21 cellular contexts compared by ENCODE assay signal in the genomic region with DNA sequence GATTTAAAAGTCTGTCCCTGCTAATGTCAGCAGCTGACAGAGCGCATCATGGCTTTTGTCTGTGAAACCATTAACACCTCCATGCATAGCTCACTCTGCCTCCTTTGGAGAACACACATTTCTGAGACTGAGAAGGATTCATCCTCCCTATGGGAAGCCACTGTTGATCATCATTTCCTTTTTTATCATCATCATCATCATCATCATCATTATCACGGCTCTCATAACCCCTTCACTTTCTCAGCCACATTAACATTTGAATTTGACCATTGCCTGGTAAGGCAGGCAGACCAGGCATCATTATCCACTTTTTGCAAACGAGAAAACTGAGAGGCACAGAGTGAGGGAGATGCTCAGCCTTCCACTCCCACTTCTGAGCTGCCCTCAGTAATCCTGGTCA.
DNase-seq lines count a peak whose midpoint lies in the region; ATAC-seq, FAIRE-seq and TF ChIP-seq lines count a peak whose summit lies in the region.
"Had no signal": no experiment of that assay in that cellular context is flagged by ENCODE, and none has a peak within 500 bp of the region (broad histone marks: within the 10 kb centered on the region; RNA-seq: fewer than 3 reads in every experiment).

No MANE protein-coding gene starts in this region.

- peaks cover 5% of the 10 kb centered on the region for H3K9me3 Mint-ChIP-seq in WTC11
- H3K9me3 Mint-ChIP-seq in naive thymus-derived CD8-positive, alpha-beta T cell: no peaks in the 10 kb centered on the region
- H3K9me3 Mint-ChIP-seq: CD4-positive, alpha-beta memory T cell; GM23338; HFFc6 had no signal

- H3K9me2 ChIP-seq in MM.1S (replicated peaks; ENCODE audit: insufficient read depth, low read length): no peaks in the 10 kb centered on the region

- TF ChIP-seq CTCF in HEK293 (tag by site-specific recombination; IDR thresholded peaks at IDR 0.05): no peak
- no peak for TF ChIP-seq CTCF in WTC11 (IDR thresholded peaks at IDR 0.05)
- no peak for TF ChIP-seq CTCF in MM.1S (IDR thresholded peaks at IDR 0.05; ENCODE audit: low read length)

- no peak overlapping the region for H3K27ac ChIP-seq in HEK293 (ENCODE audit: extremely low read depth, low read depth, low read length)
- H3K27ac ChIP-seq in MM.1S (ENCODE audit: low read length): no peak overlapping the region
- H3K27ac ChIP-seq: A549 had no signal

- H3K4me1 ChIP-seq in HEK293 (ENCODE audit: control insufficient read depth, insufficient read depth, low read length): no peaks in the 10 kb centered on the region
- H3K4me1 ChIP-seq in MM.1S (ENCODE audit: low read length): no peaks in the 10 kb centered on the region
- H3K4me1 ChIP-seq: A549 had no signal

- CTCF ChIA-PET in HEK293 (lab: Yijun Ruan, JAX): interaction anchor here (0.6 kb wide), 2 partner anchors 16 to 202 kb away, joined by 3 read pairs; no protein-coding TSS in a partner anchor
- CTCF ChIA-PET in WTC11 (lab: Charles Lee): interaction anchor here (0.7 kb wide), 1 partner anchor 140 kb away, joined by 3 read pairs; no protein-coding TSS in a partner anchor

- H3K27ac Mint-ChIP-seq in WTC11: peak overlapping the region; percentile 37; the same call in 1 of the 2 replicates
- no peak overlapping the region for H3K27ac Mint-ChIP-seq in naive thymus-derived CD8-positive, alpha-beta T cell
- H3K27ac Mint-ChIP-seq: GM23338, HFFc6 had no signal

- no peak for TF ChIP-seq POLR2A in GM12891 (IDR thresholded peaks at IDR 0.05; ENCODE audit: low read depth, low read length)

- H3K4me3 ChIP-seq in HEK293 (ENCODE audit: low read depth, low read length) (no peak overlapping the region), MM.1S (ENCODE audit: low read length) (no peak overlapping the region)
- H3K4me3 ChIP-seq: A549, GM23338 had no signal

- DNase-seq in GM12891 (ENCODE audit: insufficient read length, low spot score): no peak
- no peak for DNase-seq in WTC11 (ENCODE audit: low spot score)
- DNase-seq in NCI-H1092 treated with DMSO at 0.1 percent for 48 hours (lab: John Stamatoyannopoulos, UW): no peak
- DNase-seq in naive thymus-derived CD8-positive, alpha-beta T cell: no peak
- DNase-seq in MM.1S: no peak
- DNase-seq: 8988T; ACHN; C1 segment of cervical spinal cord; Calu3; CD4-positive, alpha-beta memory T cell; COR-L47; DMS53; DMS79 treated with DMSO at 0.1 percent for 48 hours; GF-D8; H9; HFFc6 had no signal

- no peaks in the 10 kb centered on the region for H3F3A ChIP-seq in MM.1S (ENCODE audit: insufficient read depth, low read length)

- no peaks in the 10 kb centered on the region for H3K79me2 ChIP-seq in MM.1S (ENCODE audit: low read length)

- no peaks in the 10 kb centered on the region for H3K27me3 ChIP-seq in MM.1S (replicated peaks; ENCODE audit: insufficient read depth, low read length)

- peaks cover 22% of the 10 kb centered on the region for H3K36me3 Mint-ChIP-seq in WTC11
- peaks cover 0 to 72% (median 12%) of the 10 kb centered on the region in 3 donors for H3K36me3 Mint-ChIP-seq in naive thymus-derived CD8-positive, alpha-beta T cell

- no peak overlapping the region for H3K4me2 ChIP-seq in MM.1S (ENCODE audit: low read depth, low read length)
- H3K4me2 ChIP-seq: A549, GM23338 had no signal

- peaks cover 3% of the 10 kb centered on the region; the same call in 1 of the 2 replicates for H3K4me1 Mint-ChIP-seq in WTC11
- H3K4me1 Mint-ChIP-seq in naive thymus-derived CD8-positive, alpha-beta T cell: peaks cover 0 to 5% (median 0%) of the 10 kb centered on the region in 4 donors
- H3K4me1 Mint-ChIP-seq: GM23338 had no signal

- ATAC-seq in WTC11: no peak
- no peak for ATAC-seq in naive thymus-derived CD8-positive, alpha-beta T cell
- ATAC-seq: A549, GM23338, HCT116 had no signal

- FAIRE-seq in GM12891 (lab: Jason Lieb, UNC): peak; percentile 55
- FAIRE-seq: A549, GM12892 had no signal

- no peak overlapping the region for H2AFZ ChIP-seq in MM.1S (ENCODE audit: low read length)
- H2AFZ ChIP-seq: GM23338 had no signal

- POLR2A ChIA-PET in HEK293 (lab: Yijun Ruan, JAX): interaction anchor here (0.6 kb wide), 1 partner anchor 143 kb away, joined by 3 read pairs; no protein-coding TSS in a partner anchor
- POLR2A ChIA-PET in WTC11 (lab: Charles Lee): no interaction called here
- POLR2A ChIA-PET in naive thymus-derived CD8-positive, alpha-beta T cell (lab: Charles Lee): no interaction called here

- H4K20me1 ChIP-seq in MM.1S (ENCODE audit: insufficient read depth, low read length): no peaks in the 10 kb centered on the region

- H3K9me3 ChIP-seq in HEK293 (ENCODE audit: control insufficient read depth, insufficient read depth, low read depth, low read length): no peaks in the 10 kb centered on the region
- H3K9me3 ChIP-seq in MM.1S (replicated peaks; ENCODE audit: insufficient read depth, low read length): no peaks in the 10 kb centered on the region
- H3K9me3 ChIP-seq: A549 had no signal

- H3K36me3 ChIP-seq in HEK293 (ENCODE audit: control insufficient read depth in 2 of 2, insufficient read depth in 1 of 2, low read length in 2 of 2): peaks cover 0 to 6% of the 10 kb centered on the region in 2 experiments; a peak in 1 of 3 replicates
- no peaks in the 10 kb centered on the region for H3K36me3 ChIP-seq in MM.1S (replicated peaks; ENCODE audit: insufficient read depth, low read length)

- no peak overlapping the region for H3K9ac ChIP-seq in MM.1S (ENCODE audit: low read length)

- H3K27me3 Mint-ChIP-seq in WTC11 (ENCODE audit: low read depth): no peaks in the 10 kb centered on the region
- no peaks in the 10 kb centered on the region for H3K27me3 Mint-ChIP-seq in naive thymus-derived CD8-positive, alpha-beta T cell
- H3K27me3 Mint-ChIP-seq: CD4-positive, alpha-beta memory T cell had no signal

- no peak overlapping the region for H3K4me3 Mint-ChIP-seq in WTC11
- no peak overlapping the region for H3K4me3 Mint-ChIP-seq in naive thymus-derived CD8-positive, alpha-beta T cell
- H3K4me3 Mint-ChIP-seq: CD4-positive, alpha-beta memory T cell; GM23338; H9; HFFc6 had no signal

TF ChIP-seq in GM12891, 5 proteins besides CTCF, POLR2A, EP300 and RAD21:
- TF ChIP-seq PAX5 (IDR thresholded peaks at IDR 0.05; ENCODE audit: insufficient read depth, low read length, severe bottlenecking) (no peak), SPI1 (IDR thresholded peaks at IDR 0.05; ENCODE audit: low read depth, low read length) (no peak), POU2F2 (IDR thresholded peaks at IDR 0.05; ENCODE audit: low read depth, low read length) (no peak), POLR2AphosphoS5 (IDR thresholded peaks at IDR 0.05; ENCODE audit: low read depth, low read length) (no peak), TAF1 (IDR thresholded peaks at IDR 0.05; ENCODE audit: low read depth, low read length) (no peak)

TF ChIP-seq in HEK293, 187 proteins besides CTCF, POLR2A, EP300 and RAD21:
- TF ChIP-seq YY2 (tag by site-specific recombination; IDR thresholded peaks at IDR 0.05) (no peak), GLIS2 (tag by site-specific recombination; IDR thresholded peaks at IDR 0.05) (no peak), SETDB1 (IDR thresholded peaks at IDR 0.05; ENCODE audit: insufficient read length, low read length) (no peak)
- TF ChIP-seq, protein P1, sequence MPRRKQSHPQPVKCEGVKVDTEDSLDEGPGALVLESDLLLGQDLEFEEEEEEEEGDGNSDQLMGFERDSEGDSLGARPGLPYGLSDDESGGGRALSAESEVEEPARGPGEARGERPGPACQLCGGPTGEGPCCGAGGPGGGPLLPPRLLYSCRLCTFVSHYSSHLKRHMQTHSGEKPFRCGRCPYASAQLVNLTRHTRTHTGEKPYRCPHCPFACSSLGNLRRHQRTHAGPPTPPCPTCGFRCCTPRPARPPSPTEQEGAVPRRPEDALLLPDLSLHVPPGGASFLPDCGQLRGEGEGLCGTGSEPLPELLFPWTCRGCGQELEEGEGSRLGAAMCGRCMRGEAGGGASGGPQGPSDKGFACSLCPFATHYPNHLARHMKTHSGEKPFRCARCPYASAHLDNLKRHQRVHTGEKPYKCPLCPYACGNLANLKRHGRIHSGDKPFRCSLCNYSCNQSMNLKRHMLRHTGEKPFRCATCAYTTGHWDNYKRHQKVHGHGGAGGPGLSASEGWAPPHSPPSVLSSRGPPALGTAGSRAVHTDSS (tag by site-specific recombination; IDR thresholded peaks at IDR 0.05): peak; percentile 86

TF ChIP-seq in WTC11, 78 proteins besides CTCF, POLR2A, EP300 and RAD21 (continues in another document):
- TF ChIP-seq OVOL2 (CRISPR knock-in tag; IDR thresholded peaks at IDR 0.05; ENCODE audit: borderline replicate concordance): no peak
- TF ChIP-seq ZNF671 (CRISPR knock-in tag; IDR thresholded peaks at IDR 0.05): no peak
- no peak for TF ChIP-seq GTF2I (CRISPR knock-in tag; conservative IDR thresholded peaks at IDR 0.05)
- no peak for TF ChIP-seq HMGA2 (CRISPR knock-in tag; IDR thresholded peaks at IDR 0.05)
- TF ChIP-seq ZNF263 (CRISPR knock-in tag; IDR thresholded peaks at IDR 0.05; ENCODE audit: low read depth): no peak
- TF ChIP-seq, protein P2, sequence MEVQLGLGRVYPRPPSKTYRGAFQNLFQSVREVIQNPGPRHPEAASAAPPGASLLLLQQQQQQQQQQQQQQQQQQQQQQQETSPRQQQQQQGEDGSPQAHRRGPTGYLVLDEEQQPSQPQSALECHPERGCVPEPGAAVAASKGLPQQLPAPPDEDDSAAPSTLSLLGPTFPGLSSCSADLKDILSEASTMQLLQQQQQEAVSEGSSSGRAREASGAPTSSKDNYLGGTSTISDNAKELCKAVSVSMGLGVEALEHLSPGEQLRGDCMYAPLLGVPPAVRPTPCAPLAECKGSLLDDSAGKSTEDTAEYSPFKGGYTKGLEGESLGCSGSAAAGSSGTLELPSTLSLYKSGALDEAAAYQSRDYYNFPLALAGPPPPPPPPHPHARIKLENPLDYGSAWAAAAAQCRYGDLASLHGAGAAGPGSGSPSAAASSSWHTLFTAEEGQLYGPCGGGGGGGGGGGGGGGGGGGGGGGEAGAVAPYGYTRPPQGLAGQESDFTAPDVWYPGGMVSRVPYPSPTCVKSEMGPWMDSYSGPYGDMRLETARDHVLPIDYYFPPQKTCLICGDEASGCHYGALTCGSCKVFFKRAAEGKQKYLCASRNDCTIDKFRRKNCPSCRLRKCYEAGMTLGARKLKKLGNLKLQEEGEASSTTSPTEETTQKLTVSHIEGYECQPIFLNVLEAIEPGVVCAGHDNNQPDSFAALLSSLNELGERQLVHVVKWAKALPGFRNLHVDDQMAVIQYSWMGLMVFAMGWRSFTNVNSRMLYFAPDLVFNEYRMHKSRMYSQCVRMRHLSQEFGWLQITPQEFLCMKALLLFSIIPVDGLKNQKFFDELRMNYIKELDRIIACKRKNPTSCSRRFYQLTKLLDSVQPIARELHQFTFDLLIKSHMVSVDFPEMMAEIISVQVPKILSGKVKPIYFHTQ (CRISPR knock-in tag; IDR thresholded peaks at IDR 0.05): no peak
- no peak for TF ChIP-seq ZNF219 (CRISPR knock-in tag; IDR thresholded peaks at IDR 0.05; ENCODE audit: borderline replicate concordance)
- no peak for TF ChIP-seq ZNF317 (CRISPR knock-in tag; IDR thresholded peaks at IDR 0.05; ENCODE audit: borderline replicate concordance, low read depth)
- no peak for TF ChIP-seq SMAD3 (CRISPR knock-in tag; IDR thresholded peaks at IDR 0.05; ENCODE audit: borderline replicate concordance)
- no peak for TF ChIP-seq ZBTB21 (CRISPR knock-in tag; IDR thresholded peaks at IDR 0.05; ENCODE audit: borderline replicate concordance)
- TF ChIP-seq TEAD4 (CRISPR knock-in tag; IDR thresholded peaks at IDR 0.05): no peak
